Comparison of ENCODE assay signal across 8 cellular contexts in genomic region chr10:122981066-122981464, GRCh38. TPM values are rescaled to one million over a fixed set of nuclear protein-coding genes. Genes with fewer than 3 reads are reported as not detected.
A peak's percentile ranks its signal among the peaks of the same experiment; 100 is the strongest.
DNase-seq lines count a peak whose midpoint lies in the region; ATAC-seq, FAIRE-seq and TF ChIP-seq lines count a peak whose summit lies in the region.

No MANE protein-coding gene starts in this region.

- no peak overlapping the region for H3K27ac ChIP-seq in SU-DHL-6 (ENCODE audit: low read depth, low read length)
- no peak overlapping the region for H3K27ac ChIP-seq in fibroblast of lung (ENCODE audit: insufficient read depth, low read length)
- peak overlapping the region in 2 of 4 donors; percentile 87 to 94 for H3K27ac ChIP-seq in pancreas

- H3K9me3 ChIP-seq in SU-DHL-6 (ENCODE audit: insufficient read depth, low read length) (no peaks in the 10 kb centered on the region), fibroblast of lung (ENCODE audit: control insufficient read depth, insufficient read depth, low read depth, low read length) (no peaks in the 10 kb centered on the region), pancreas (no peaks in the 10 kb centered on the region)

- WGBS in pancreas, 2 donors: 12 to 22% methylated on average over 4 of the region's 4 CpGs

- H3K36me3 ChIP-seq in SU-DHL-6 (ENCODE audit: low read length): no peaks in the 10 kb centered on the region
- peaks cover 2% of the 10 kb centered on the region for H3K36me3 ChIP-seq in fibroblast of lung (ENCODE audit: control insufficient read depth, insufficient read depth, low read length)
- H3K36me3 ChIP-seq in pancreas: no peaks in the 10 kb centered on the region

- H3K9ac ChIP-seq in SU-DHL-6 (ENCODE audit: low read length) (peak overlapping the region; percentile 76), fibroblast of lung (ENCODE audit: insufficient read depth, low read length) (no peak overlapping the region)

- H3F3A ChIP-seq in SU-DHL-6 (ENCODE audit: insufficient read depth): no peaks in the 10 kb centered on the region

- no peaks in the 10 kb centered on the region for H3K9me2 ChIP-seq in SU-DHL-6 (replicated peaks; ENCODE audit: insufficient read depth, low read length)

- DNase-seq in COR-L47 (lab: John Stamatoyannopoulos, UW): peak; percentile 24
- peak; percentile 48 to 62 for DNase-seq in fibroblast of lung (ENCODE audit: low read depth in 2 of 2)
- no peak for DNase-seq in pancreas

- H3K27me3 ChIP-seq in SU-DHL-6 (ENCODE audit: low read length): no peaks in the 10 kb centered on the region
- H3K27me3 ChIP-seq in fibroblast of lung (ENCODE audit: control insufficient read depth, insufficient read depth, low read length): no peaks in the 10 kb centered on the region
- no peaks in the 10 kb centered on the region for H3K27me3 ChIP-seq in pancreas

- FAIRE-seq in pancreas (lab: Jason Lieb, UNC): no peak

- intact Hi-C loops in pancreas (cut with DNase I): no loop called here

- peak overlapping the region; percentile 73 for H2AFZ ChIP-seq in SU-DHL-6 (ENCODE audit: low read depth, low read length, severe bottlenecking)
- H2AFZ ChIP-seq in fibroblast of lung (ENCODE audit: low read length): peak overlapping the region; percentile 77

- H3K4me3 ChIP-seq in SU-DHL-6 (ENCODE audit: insufficient read depth, low read length, poor library complexity, severe bottlenecking) (peak overlapping the region; percentile 58), fibroblast of lung (replicated peaks in 1 of 4; ENCODE audit: control extremely low read depth in 1 of 4, insufficient read depth in 1 of 4, low read depth in 3 of 4, low read length in 4 of 4) (peak overlapping the region; percentile 51 to 90 (median 66)), pancreas (peak overlapping the region in 3 of 4 donors; percentile 32 to 73 (median 62))

- peak overlapping the region; percentile 77 for H3K4me2 ChIP-seq in SU-DHL-6 (ENCODE audit: low read depth, low read length, poor library complexity, severe bottlenecking)
- H3K4me2 ChIP-seq in fibroblast of lung (ENCODE audit: extremely low read depth, insufficient read depth, low read length): peak overlapping the region; percentile 98

- H4K20me1 ChIP-seq in SU-DHL-6 (ENCODE audit: low read depth, low read length) (no peaks in the 10 kb centered on the region), fibroblast of lung (ENCODE audit: control insufficient read depth, extremely low read depth, insufficient read depth, low read length) (no peaks in the 10 kb centered on the region)

- TF ChIP-seq CTCF in SU-DHL-6 (IDR thresholded peaks at IDR 0.05; ENCODE audit: insufficient read depth, low read length, poor library complexity, severe bottlenecking) (peak; percentile 14), fibroblast of lung (conservative IDR thresholded peaks at IDR 0.05 in 1 of 2, IDR thresholded peaks at IDR 0.05 in 1 of 2; ENCODE audit: low read depth in 1 of 2, low read length in 2 of 2) (peak; percentile 53 to 72), pancreas (IDR thresholded peaks at IDR 0.05) (peak in 1 of 4 donors; percentile 14)

- ATAC-seq in HG02973 (IDR thresholded peaks at IDR 0.05; ENCODE audit: unreplicated experiment): peak; percentile 3
- ATAC-seq in pancreas: no peak
- ATAC-seq in GM19324 (IDR thresholded peaks at IDR 0.05; ENCODE audit: low FRiP score, unreplicated experiment): no peak
- no peak for ATAC-seq in GM18867 (IDR thresholded peaks at IDR 0.05; ENCODE audit: unreplicated experiment)
- ATAC-seq in HG03135 (IDR thresholded peaks at IDR 0.05; ENCODE audit: unreplicated experiment): no peak

- H3K79me2 ChIP-seq in SU-DHL-6 (ENCODE audit: insufficient read depth, low read length) (no peaks in the 10 kb centered on the region), fibroblast of lung (ENCODE audit: control insufficient read depth, insufficient read depth, low read length) (no peaks in the 10 kb centered on the region)

- H3K4me1 ChIP-seq in fibroblast of lung (ENCODE audit: control insufficient read depth, extremely low read depth, insufficient read depth, low read length) (no peaks in the 10 kb centered on the region), pancreas (peaks cover 0 to 4% (median 0%) of the 10 kb centered on the region in 3 donors)

RNA-seq across cellular contexts. Expression of gene PSTK, which starts 0.9 kb away (rescaled TPM):
- total RNA-seq in fibroblast of lung (5.9 and 6.4 TPM in 2 replicates), pancreas (1 to 10 TPM; 1.4 to 3.1 (median 2.2) TPM)
- polyA plus RNA-seq in fibroblast of lung (5.1 and 5.3 TPM in 2 replicates), pancreas (1 to 10 TPM; 1.9 to 3.1 TPM)
- polyA plus RNA-seq in fibroblast of lung (2012): 4.0 and 4.2 TPM in 2 replicates
- 0.55 and 1.0 TPM in 2 replicates for polyA minus RNA-seq in fibroblast of lung (ENCODE audit: low replicate concordance)

RNA-seq across cellular contexts. Expression of gene C10orf88, which starts 27.0 kb away (rescaled TPM):
- 13.1 and 25.1 TPM in 2 replicates for total RNA-seq in fibroblast of lung
- polyA plus RNA-seq in fibroblast of lung: 7.1 and 9.2 TPM in 2 replicates
- polyA plus RNA-seq in fibroblast of lung (2012): 8.0 and 8.6 TPM in 2 replicates
- polyA minus RNA-seq in fibroblast of lung (ENCODE audit: low replicate concordance): 0.24 and 2.6 TPM in 2 replicates
- total RNA-seq in pancreas: 1 to 10 TPM; 2.2 to 4.4 (median 2.9) TPM
- polyA plus RNA-seq in pancreas: 1 to 10 TPM; 3.8 to 5.6 TPM

RNA-seq across cellular contexts. Expression of gene IKZF5, which starts 27.5 kb away (rescaled TPM):
- total RNA-seq in fibroblast of lung: 2.6 and 3.1 TPM in 2 replicates
- 8.9 and 12.5 TPM in 2 replicates for polyA plus RNA-seq in fibroblast of lung
- polyA plus RNA-seq in fibroblast of lung (2012): 6.0 and 6.9 TPM in 2 replicates
- 1.9 and 4.7 TPM in 2 replicates for polyA minus RNA-seq in fibroblast of lung (ENCODE audit: low replicate concordance)
- total RNA-seq in pancreas: 10 to 100 TPM in 3 of 6 donors, 1 to 10 TPM in 3; 7.4 to 13.1 (median 10.5) TPM
- polyA plus RNA-seq in pancreas: 1 to 10 TPM; 6.2 to 8.5 TPM

RNA-seq across cellular contexts. Expression of gene ACADSB, which starts 27.7 kb away (rescaled TPM):
- total RNA-seq in fibroblast of lung (4.9 and 5.6 TPM in 2 replicates), pancreas (10 to 100 TPM; 10.1 to 18.2 (median 13.3) TPM)
- polyA plus RNA-seq in fibroblast of lung (11.1 and 11.3 TPM in 2 replicates), pancreas (1 to 10 TPM; 3.6 to 6.4 TPM)
- 7.4 and 9.5 TPM in 2 replicates for polyA plus RNA-seq in fibroblast of lung (2012)
- 0.94 and 4.3 TPM in 2 replicates for polyA minus RNA-seq in fibroblast of lung (ENCODE audit: low replicate concordance)

Comparison
In these comparisons a context has a peak if more than half of its experiments do, and no peak if none do; other contexts are left out.
1. DNase-seq: peak in COR-L47 (single experiment) and fibroblast of lung (2 of 2); none in pancreas (0 of 6).
2. Peak in every context shown above with its lines, with median percentiles within 50 percentile points of each other: H3K4me3 ChIP-seq.